Comparison of ENCODE assay signal across 9 cellular contexts in genomic region chr17:14337596-14338079, GRCh38. TPM values are rescaled to one million over a fixed set of nuclear protein-coding genes. Genes with fewer than 3 reads are reported as not detected.
A peak's percentile ranks its signal among the peaks of the same experiment; 100 is the strongest.
DNase-seq lines count a peak whose midpoint lies in the region; ATAC-seq lines count a peak whose summit lies in the region.
"Had no signal": no experiment of that assay in that cellular context is flagged by ENCODE, and none has a peak within 500 bp of the region (broad histone marks: within the 10 kb centered on the region; RNA-seq: fewer than 3 reads in every experiment).

No MANE protein-coding gene starts in this region.

- peaks cover 14% of the 10 kb centered on the region for H3K36me3 Mint-ChIP-seq in activated T-cell treated with anti-CD3 and anti-CD28 coated beads, Interleukin-2, amount 50 U/mL, for 24 hours (ENCODE audit: low read depth)

- H3K9me3 Mint-ChIP-seq in activated T-cell treated with anti-CD3 and anti-CD28 coated beads, Interleukin-2, amount 50 U/mL, for 24 hours: no peaks in the 10 kb centered on the region

- H3K4me3 ChIP-seq in MG63: no peak overlapping the region

- H3K4me3 Mint-ChIP-seq in activated T-cell treated with anti-CD3 and anti-CD28 coated beads, Interleukin-2, amount 50 U/mL, for 24 hours: peak overlapping the region; percentile 48

- H3K36me3 ChIP-seq in MG63: no peaks in the 10 kb centered on the region

- no peaks in the 10 kb centered on the region for H3K9me3 ChIP-seq in MG63

- DNase-seq in activated T-cell treated with anti-CD3 and anti-CD28 coated beads for 24 hours (ENCODE audit: low read depth) (peak; percentile 58), activated T-cell treated with anti-CD3 and anti-CD28 coated beads for 4 hours (no peak), MV-4-11 (lab: John Stamatoyannopoulos, UW) (no peak), MG63 (no peak), SIG-M5 (lab: John Stamatoyannopoulos, UW) (no peak)
- DNase-seq in activated T-cell treated with anti-CD3 and anti-CD28 coated beads, Interleukin-2, amount 50 U/mL, for 24 hours: peak; percentile 63
- peak; percentile 49 to 51 for DNase-seq in stimulated activated CD8-positive, alpha-beta memory T cell treated with anti-CD3 and anti-CD28 coated beads, Interleukin-2, amount 100 ng/mL, for 48 hours (ENCODE audit: low read depth in 2 of 2)
- DNase-seq: NCI-H446 treated with DMSO at 0.1 percent for 48 hours had no signal

- peak; percentile 89 for ATAC-seq in HG02885 (IDR thresholded peaks at IDR 0.05; ENCODE audit: poor library complexity, unreplicated experiment)

- no peaks in the 10 kb centered on the region for H3K27me3 ChIP-seq in MG63

- peaks cover 83% of the 10 kb centered on the region for H3K4me1 Mint-ChIP-seq in activated T-cell treated with anti-CD3 and anti-CD28 coated beads, Interleukin-2, amount 50 U/mL, for 24 hours (ENCODE audit: low read depth)

- peak overlapping the region; percentile 90 for H3K27ac Mint-ChIP-seq in activated T-cell treated with anti-CD3 and anti-CD28 coated beads, Interleukin-2, amount 50 U/mL, for 24 hours

- H3K27me3 Mint-ChIP-seq in activated T-cell treated with anti-CD3 and anti-CD28 coated beads, Interleukin-2, amount 50 U/mL, for 24 hours: no peaks in the 10 kb centered on the region

RNA-seq across cellular contexts. Expression of gene HS3ST3B1, which starts 36.8 kb away (rescaled TPM):
- total RNA-seq in MG63 (2014; rRNA removed; shearing (Covaris generic); ENCODE audit: low replicate concordance): 0.27 and 0.49 TPM in 2 replicates

Comparison
In these comparisons a context has a peak if more than half of its experiments do, and no peak if none do; other contexts are left out.
1. DNase-seq: peak in activated T-cell treated with anti-CD3 and anti-CD28 coated beads for 24 hours (single experiment), activated T-cell treated with anti-CD3 and anti-CD28 coated beads, Interleukin-2, amount 50 U/mL, for 24 hours (single experiment) and stimulated activated CD8-positive, alpha-beta memory T cell treated with anti-CD3 and anti-CD28 coated beads, Interleukin-2, amount 100 ng/mL, for 48 hours (2 of 2); none in activated T-cell treated with anti-CD3 and anti-CD28 coated beads for 4 hours (single experiment), MV-4-11 (single experiment), MG63 (single experiment) and SIG-M5 (single experiment).